In genomic region chr18:11411021-11411420, GRCh38 we compare ENCODE assay signal across 1 cellular context.
TF ChIP-seq lines count a peak whose summit lies in the region.

No MANE protein-coding gene starts in this region.

TF ChIP-seq in IMR-90, 13 proteins besides CTCF, POLR2A, EP300 and RAD21 (continued from another document):
- no peak for TF ChIP-seq RFX5 (IDR thresholded peaks at IDR 0.05; ENCODE audit: low read depth, low read length)
